18 cellular contexts compared by ENCODE assay signal in the genomic region with DNA sequence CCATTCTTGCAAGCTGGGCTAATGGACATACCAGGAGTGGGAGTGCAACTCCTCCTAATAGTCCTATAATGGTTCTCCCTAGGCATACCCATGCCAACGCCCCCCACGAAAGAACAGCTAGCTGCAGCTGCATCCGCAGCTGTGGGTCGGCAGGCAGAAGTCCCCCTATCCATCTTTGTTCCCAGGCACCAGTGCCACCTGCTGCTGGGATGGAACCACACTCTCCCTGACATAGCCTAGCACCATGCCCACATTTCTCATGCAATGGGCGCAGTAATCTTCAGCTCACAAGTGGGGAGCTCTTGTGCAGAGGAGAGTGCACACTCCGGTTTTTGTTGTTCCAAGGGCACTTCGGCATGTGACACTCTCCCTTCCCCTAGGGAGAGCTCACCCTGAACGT.
"Had no signal": no experiment of that assay in that cellular context is flagged by ENCODE, and none has a peak within 500 bp of the region (broad histone marks: within the 10 kb centered on the region; RNA-seq: fewer than 3 reads in every experiment).

No MANE protein-coding gene starts in this region.

- ATAC-seq: left lobe of liver, mucosa of descending colon, natural killer cell, psoas muscle, upper lobe of right lung had no signal

- H3K9me3 ChIP-seq: mucosa of descending colon, upper lobe of right lung, vagina had no signal

- H2AFZ ChIP-seq: hepatocyte had no signal

- H3K36me3 ChIP-seq: sigmoid colon, tibial artery, upper lobe of right lung, vagina had no signal

- H3K4me2 ChIP-seq: hepatocyte had no signal

- H3K4me3 Mint-ChIP-seq: natural killer cell had no signal

- H3K27ac ChIP-seq: coronary artery, hepatocyte, psoas muscle, sigmoid colon, skin epidermis, tibial artery, upper lobe of right lung, vagina had no signal

- H3K4me1 Mint-ChIP-seq: natural killer cell had no signal

- H3K79me2 ChIP-seq: hepatocyte had no signal

- H3K4me3 ChIP-seq: coronary artery, hepatocyte, mucosa of descending colon, psoas muscle, sigmoid colon, skin epidermis, tibial artery, upper lobe of right lung, vagina had no signal

- DNase-seq: effector CD4-positive, alpha-beta T cell; foreskin melanocyte; head of caudate nucleus; islet precursor cell; mammary epithelial cell; mucosa of descending colon; natural killer cell; psoas muscle; sigmoid colon; stimulated activated CD4-positive, alpha-beta T cell treated with anti-CD3 and anti-CD28 coated beads, Interleukin-12 subunit alpha, Interleukin-12 subunit beta, amount 100 ng/mL, for 4 hours; stimulated activated naive CD4-positive, alpha-beta T cell treated with Interleukin-2 at 50 U/mL for 16 hours; tibial artery; upper lobe of right lung had no signal

- H3K4me1 ChIP-seq: psoas muscle, sigmoid colon, tibial artery, upper lobe of right lung, vagina had no signal

- H3K27ac Mint-ChIP-seq: natural killer cell had no signal

- H3K27me3 ChIP-seq: hepatocyte, sigmoid colon, tibial artery, upper lobe of right lung, vagina had no signal
